In genomic region chr11:96180341-96180740, GRCh38 we compare ENCODE assay signal across 17 cellular contexts.
DNase-seq lines count a peak whose midpoint lies in the region; ATAC-seq and TF ChIP-seq lines count a peak whose summit lies in the region.
"Had no signal": no experiment of that assay in that cellular context is flagged by ENCODE, and none has a peak within 500 bp of the region (broad histone marks: within the 10 kb centered on the region; RNA-seq: fewer than 3 reads in every experiment).

No MANE protein-coding gene starts in this region.

- peaks cover 79% of the 10 kb centered on the region for H3K4me1 Mint-ChIP-seq in activated T-cell treated with anti-CD3 and anti-CD28 coated beads, Interleukin-2, amount 50 U/mL, for 24 hours (ENCODE audit: low read depth)
- peaks cover 62% of the 10 kb centered on the region for H3K4me1 Mint-ChIP-seq in nephron progenitor cell

- TF ChIP-seq CTCF in nephron progenitor cell (IDR thresholded peaks at IDR 0.05), result no peak

- H3K27ac Mint-ChIP-seq in activated T-cell treated with anti-CD3 and anti-CD28 coated beads, Interleukin-2, amount 50 U/mL, for 24 hours, result peak overlapping the region; percentile 57
- H3K27ac Mint-ChIP-seq in nephron progenitor cell, result peak overlapping the region; percentile 73
- H3K27ac Mint-ChIP-seq: activated naive CD4-positive, alpha-beta T cell treated with anti-CD3 and anti-CD28 coated beads for 36 hours had no signal

- ATAC-seq in GM21447 (IDR thresholded peaks at IDR 0.05; ENCODE audit: unreplicated experiment) (peak; percentile 32), GM19452 (IDR thresholded peaks at IDR 0.05; ENCODE audit: unreplicated experiment) (no peak), GM19455 (IDR thresholded peaks at IDR 0.05; ENCODE audit: unreplicated experiment) (no peak)
- ATAC-seq: Panc1 had no signal

- no peaks in the 10 kb centered on the region for H3K27me3 Mint-ChIP-seq in activated T-cell treated with anti-CD3 and anti-CD28 coated beads, Interleukin-2, amount 50 U/mL, for 24 hours
- peaks cover 3% of the 10 kb centered on the region for H3K27me3 Mint-ChIP-seq in nephron progenitor cell (ENCODE audit: low read depth, poor library complexity)

- no peak overlapping the region for H3K4me3 Mint-ChIP-seq in activated T-cell treated with anti-CD3 and anti-CD28 coated beads, Interleukin-2, amount 50 U/mL, for 24 hours
- H3K4me3 Mint-ChIP-seq in nephron progenitor cell, result peak overlapping the region; percentile 49
- H3K4me3 Mint-ChIP-seq: activated naive CD4-positive, alpha-beta T cell treated with anti-CD3 and anti-CD28 coated beads for 36 hours had no signal

- H3K9me3 Mint-ChIP-seq in activated T-cell treated with anti-CD3 and anti-CD28 coated beads, Interleukin-2, amount 50 U/mL, for 24 hours, result no peaks in the 10 kb centered on the region
- H3K9me3 Mint-ChIP-seq in nephron progenitor cell, result no peaks in the 10 kb centered on the region
- H3K9me3 Mint-ChIP-seq: activated naive CD4-positive, alpha-beta T cell treated with anti-CD3 and anti-CD28 coated beads for 36 hours had no signal

- H3K36me3 Mint-ChIP-seq in activated T-cell treated with anti-CD3 and anti-CD28 coated beads, Interleukin-2, amount 50 U/mL, for 24 hours (ENCODE audit: low read depth), result peaks cover 59% of the 10 kb centered on the region
- peaks cover 13% of the 10 kb centered on the region for H3K36me3 Mint-ChIP-seq in nephron progenitor cell (ENCODE audit: low read depth)

- DNase-seq in activated T-cell treated with anti-CD3 and anti-CD28 coated beads, Interleukin-2, amount 50 U/mL, for 24 hours, result no peak
- DNase-seq in activated T-cell treated with anti-CD3 and anti-CD28 coated beads, Interleukin-2, amount 50 U/mL, for 48 hours, result no peak
- peak; percentile 28 for DNase-seq in NCI-H69 (lab: John Stamatoyannopoulos, UW)
- DNase-seq in nephron progenitor cell, result no peak
- DNase-seq in activated effector memory CD4-positive, alpha-beta T cell treated with anti-CD3 and anti-CD28 coated beads, Interleukin-2, amount 50 U/mL, for 16 hours, result no peak
- DNase-seq: activated CD8-positive, alpha-beta memory T cell treated with anti-CD3 and anti-CD28 coated beads for 24 hours; activated naive CD4-positive, alpha-beta T cell treated with anti-CD3 and anti-CD28 coated beads for 36 hours; effector memory CD4-positive, alpha-beta T cell; hippocampal formation; left ventricle myocardium inferior; NCI-H187 treated with DMSO at 0.1 percent for 48 hours; NCI-H526 treated with DMSO at 0.1 percent for 48 hours; stimulated activated CD4-positive, alpha-beta T cell treated with anti-CD3 and anti-CD28 coated beads, Interleukin-12 subunit alpha, Interleukin-12 subunit beta, amount 100 ng/mL, for 4 hours had no signal
